In the genomic region with DNA sequence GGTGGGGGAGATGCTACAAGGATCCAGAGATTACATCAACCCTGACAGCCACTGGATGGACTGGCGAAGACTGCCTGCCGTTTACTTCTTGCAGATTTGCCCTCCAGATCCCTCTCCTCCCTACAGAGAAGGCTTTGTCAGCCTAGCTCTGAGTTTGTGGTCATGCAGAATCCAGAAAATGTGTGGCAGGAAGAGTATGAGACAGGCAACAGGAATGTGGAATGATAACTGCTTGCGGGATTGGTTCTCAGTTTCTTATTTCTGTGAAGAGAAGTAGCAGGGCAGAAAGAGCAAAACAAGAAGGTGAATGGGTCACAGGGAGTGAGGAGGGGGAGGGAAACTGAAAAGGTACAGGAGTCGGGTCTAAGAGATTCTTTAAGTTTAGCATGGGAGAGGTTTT, we compare ENCODE assay signal across 1 cellular context.
TF ChIP-seq lines count a peak whose summit lies in the region.

No MANE protein-coding gene starts in this region.

TF ChIP-seq in IMR-90, 13 proteins besides CTCF, POLR2A, EP300 and RAD21:
- TF ChIP-seq, protein P1, sequence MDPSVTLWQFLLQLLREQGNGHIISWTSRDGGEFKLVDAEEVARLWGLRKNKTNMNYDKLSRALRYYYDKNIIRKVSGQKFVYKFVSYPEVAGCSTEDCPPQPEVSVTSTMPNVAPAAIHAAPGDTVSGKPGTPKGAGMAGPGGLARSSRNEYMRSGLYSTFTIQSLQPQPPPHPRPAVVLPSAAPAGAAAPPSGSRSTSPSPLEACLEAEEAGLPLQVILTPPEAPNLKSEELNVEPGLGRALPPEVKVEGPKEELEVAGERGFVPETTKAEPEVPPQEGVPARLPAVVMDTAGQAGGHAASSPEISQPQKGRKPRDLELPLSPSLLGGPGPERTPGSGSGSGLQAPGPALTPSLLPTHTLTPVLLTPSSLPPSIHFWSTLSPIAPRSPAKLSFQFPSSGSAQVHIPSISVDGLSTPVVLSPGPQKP (IDR thresholded peaks at IDR 0.05; ENCODE audit: borderline replicate concordance, low read depth, low read length): no peak
- TF ChIP-seq SMC3 (IDR thresholded peaks at IDR 0.05; ENCODE audit: low read depth, low read length) (no peak), CHD1 (IDR thresholded peaks at IDR 0.05; ENCODE audit: low read depth, low read length) (no peak), RFX5 (IDR thresholded peaks at IDR 0.05; ENCODE audit: low read depth, low read length) (no peak), FOS (IDR thresholded peaks at IDR 0.05; ENCODE audit: low read depth, low read length) (peak; percentile 79), NFE2L2 (IDR thresholded peaks at IDR 0.05; ENCODE audit: low read depth, low read length) (0 out of 2 replicates have a peak, but pooled peaks have one; percentile 22), MAFK (IDR thresholded peaks at IDR 0.05; ENCODE audit: low read depth, low read length) (peak; percentile 29; the same call in 1 of the 2 replicates), USF2 (IDR thresholded peaks at IDR 0.05; ENCODE audit: low read depth, low read length) (no peak), RCOR1 (IDR thresholded peaks at IDR 0.05; ENCODE audit: insufficient replicate concordance, low read length) (peak; percentile 69), MAZ (IDR thresholded peaks at IDR 0.05; ENCODE audit: borderline replicate concordance, low read depth, low read length) (peak; percentile 19; the same call in 1 of the 2 replicates), CEBPB (IDR thresholded peaks at IDR 0.05; ENCODE audit: low read depth, low read length) (no peak), BHLHE40 (IDR thresholded peaks at IDR 0.05; ENCODE audit: low read depth, low read length) (no peak), MXI1 (IDR thresholded peaks at IDR 0.05; ENCODE audit: borderline replicate concordance, low read depth, low read length) (no peak)
